Comparison of ENCODE assay signal across 1 cellular context in genomic region chr15:85840079-85840801, GRCh38.
TF ChIP-seq lines count a peak whose summit lies in the region.

No MANE protein-coding gene starts in this region.

TF ChIP-seq in HepG2, 621 proteins besides CTCF, POLR2A, EP300 and RAD21 (continued from another document and continues in another):
- TF ChIP-seq RERE (CRISPR knock-in tag; IDR thresholded peaks at IDR 0.05; ENCODE audit: low read depth): 0 out of 2 replicates have a peak, but pooled peaks have one; percentile 21
- TF ChIP-seq ETV6 (CRISPR knock-in tag; conservative IDR thresholded peaks at IDR 0.05): 0 out of 2 replicates have a peak, but pooled peaks have one; percentile 10
- peak; percentile 88 for TF ChIP-seq IKZF5 (CRISPR knock-in tag; IDR thresholded peaks at IDR 0.05)
- TF ChIP-seq SPEN (CRISPR knock-in tag; IDR thresholded peaks at IDR 0.05; ENCODE audit: low read depth): peak; percentile 72; the same call in 1 of the 2 replicates
- peak; percentile 95; the same call in 1 of the 2 replicates for TF ChIP-seq KDM3A (CRISPR knock-in tag; IDR thresholded peaks at IDR 0.05; ENCODE audit: low read depth)
- TF ChIP-seq ATF1 (CRISPR knock-in tag; IDR thresholded peaks at IDR 0.05): no peak
- peak; percentile 51; the same call in 1 of the 2 replicates for TF ChIP-seq NCOA2 (CRISPR knock-in tag; IDR thresholded peaks at IDR 0.05)
- TF ChIP-seq SP140L (CRISPR knock-in tag; IDR thresholded peaks at IDR 0.05; ENCODE audit: borderline replicate concordance): 0 out of 2 replicates have a peak, but pooled peaks have one; percentile 65
- peak; percentile 2; the same call in 1 of the 2 replicates for TF ChIP-seq ZSCAN31 (CRISPR knock-in tag; IDR thresholded peaks at IDR 0.05; ENCODE audit: low read depth)
- no peak for TF ChIP-seq KAT2B (IDR thresholded peaks at IDR 0.05; ENCODE audit: borderline replicate concordance, low read depth, low read length)
- peak; percentile 35; the same call in 1 of the 2 replicates for TF ChIP-seq BHLHE40 (IDR thresholded peaks at IDR 0.05; ENCODE audit: low read length)
- 0 out of 2 replicates have a peak, but pooled peaks have one; percentile 22 for TF ChIP-seq ADNP (CRISPR knock-in tag; IDR thresholded peaks at IDR 0.05)
- TF ChIP-seq DDIT3 (CRISPR knock-in tag; IDR thresholded peaks at IDR 0.05): no peak
- no peak for TF ChIP-seq FUBP1 (CRISPR knock-in tag; IDR thresholded peaks at IDR 0.05; ENCODE audit: borderline replicate concordance)
- no peak for TF ChIP-seq GPN1 (CRISPR knock-in tag; IDR thresholded peaks at IDR 0.05; ENCODE audit: borderline replicate concordance)
- TF ChIP-seq ZKSCAN5 (CRISPR knock-in tag; IDR thresholded peaks at IDR 0.05): no peak
- peak; percentile 89 for TF ChIP-seq ZNF501 (CRISPR knock-in tag; IDR thresholded peaks at IDR 0.05)
- peak; percentile 69; the same call in 1 of the 2 replicates for TF ChIP-seq ETV5 (CRISPR knock-in tag; IDR thresholded peaks at IDR 0.05; ENCODE audit: borderline replicate concordance)
- TF ChIP-seq ISX (CRISPR knock-in tag; conservative IDR thresholded peaks at IDR 0.05): no peak
- peak; percentile 89 for TF ChIP-seq ZNF670 (CRISPR knock-in tag; IDR thresholded peaks at IDR 0.05; ENCODE audit: borderline replicate concordance)
- peak; percentile 90 for TF ChIP-seq ZNF687 (CRISPR knock-in tag; IDR thresholded peaks at IDR 0.05)
- TF ChIP-seq HMG20B (CRISPR knock-in tag; conservative IDR thresholded peaks at IDR 0.05): 0 out of 2 replicates have a peak, but pooled peaks have one; percentile 27
- peak; percentile 91 for TF ChIP-seq ZNF792 (CRISPR knock-in tag; IDR thresholded peaks at IDR 0.05)
- TF ChIP-seq GATAD1 (CRISPR knock-in tag; IDR thresholded peaks at IDR 0.05): peak; percentile 59; the same call in 1 of the 2 replicates
- 0 out of 2 replicates have a peak, but pooled peaks have one; percentile 37 for TF ChIP-seq SP4 (CRISPR knock-in tag; IDR thresholded peaks at IDR 0.05)
- peak in 1 of 2 experiments; percentile 87; a peak in 2 of 4 replicates for TF ChIP-seq KLF16 (CRISPR knock-in tag; IDR thresholded peaks at IDR 0.05)
- TF ChIP-seq MXD4 (CRISPR knock-in tag; IDR thresholded peaks at IDR 0.05): 0 out of 2 replicates have a peak, but pooled peaks have one; percentile 46
- peak; percentile 79 for TF ChIP-seq ATF7-NPFF (CRISPR knock-in tag; IDR thresholded peaks at IDR 0.05; ENCODE audit: low read depth)
- peak; percentile 48; the same call in 1 of the 2 replicates for TF ChIP-seq ZNF747 (CRISPR knock-in tag; IDR thresholded peaks at IDR 0.05; ENCODE audit: borderline replicate concordance)
- peak; percentile 86; the same call in 1 of the 2 replicates for TF ChIP-seq HDAC2 (CRISPR knock-in tag; IDR thresholded peaks at IDR 0.05)
- TF ChIP-seq ZNF12 (CRISPR knock-in tag; IDR thresholded peaks at IDR 0.05): peak; percentile 80; the same call in 1 of the 2 replicates
- TF ChIP-seq SMAD3 (CRISPR knock-in tag; IDR thresholded peaks at IDR 0.05): peak; percentile 62; the same call in 1 of the 2 replicates
- TF ChIP-seq ZNF616 (CRISPR knock-in tag; IDR thresholded peaks at IDR 0.05; ENCODE audit: low read depth): 0 out of 2 replicates have a peak, but pooled peaks have one; percentile 57
- TF ChIP-seq TBX3 (IDR thresholded peaks at IDR 0.05; ENCODE audit: borderline replicate concordance): no peak; the same call in 1 of the 2 replicates
- TF ChIP-seq SYNCRIP (IDR thresholded peaks at IDR 0.05; ENCODE audit: insufficient read depth, low read depth, low read length): no peak
- TF ChIP-seq ATF2 (CRISPR knock-in tag; IDR thresholded peaks at IDR 0.05): peak; percentile 50; the same call in 1 of the 2 replicates
- TF ChIP-seq ZKSCAN1 (IDR thresholded peaks at IDR 0.05; ENCODE audit: low read length): peak; percentile 31; the same call in 1 of the 2 replicates
- peak; percentile 82 for TF ChIP-seq MED1 (CRISPR knock-in tag; IDR thresholded peaks at IDR 0.05)
- peak; percentile 73; the same call in 1 of the 2 replicates for TF ChIP-seq ESRRA (CRISPR knock-in tag; IDR thresholded peaks at IDR 0.05; ENCODE audit: low read depth)
- peak; percentile 92 for TF ChIP-seq CBX5 (CRISPR knock-in tag; IDR thresholded peaks at IDR 0.05; ENCODE audit: borderline replicate concordance)
- peak; percentile 65; the same call in 1 of the 3 replicates for TF ChIP-seq MXI1 (IDR thresholded peaks at IDR 0.05; ENCODE audit: borderline replicate concordance, low read depth, low read length)
- TF ChIP-seq CSRNP1 (CRISPR knock-in tag; IDR thresholded peaks at IDR 0.05): peak; percentile 56; the same call in 1 of the 2 replicates
- TF ChIP-seq XBP1 (CRISPR knock-in tag; IDR thresholded peaks at IDR 0.05): no peak
- peak; percentile 72; the same call in 1 of the 2 replicates for TF ChIP-seq ZNF503 (CRISPR knock-in tag; IDR thresholded peaks at IDR 0.05)
